31 cellular contexts compared by ENCODE assay signal in the genomic region with DNA sequence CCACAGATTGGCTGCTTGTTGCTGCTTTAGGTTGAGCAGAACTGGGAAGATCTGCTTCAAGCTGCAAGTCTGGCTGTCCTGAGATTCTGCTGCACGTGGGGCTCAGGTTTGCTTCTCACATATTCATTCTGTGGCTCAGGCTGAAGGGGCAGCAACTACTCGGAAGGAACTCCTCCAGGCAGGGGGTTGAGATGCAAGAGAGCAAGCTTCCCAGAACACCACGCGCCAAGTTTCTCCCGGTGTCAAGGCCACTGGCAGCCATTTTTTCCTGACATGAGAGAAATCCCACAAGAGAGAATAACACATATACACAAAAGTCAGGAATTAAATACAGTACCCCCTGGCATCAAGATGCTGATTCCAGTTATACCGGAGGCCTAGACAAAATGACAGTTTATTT.
"Had no signal": no experiment of that assay in that cellular context is flagged by ENCODE, and none has a peak within 500 bp of the region (broad histone marks: within the 10 kb centered on the region; RNA-seq: fewer than 3 reads in every experiment).

No MANE protein-coding gene starts in this region.

- ATAC-seq: activated CD4-positive, CD25-positive, alpha-beta regulatory T cell treated with anti-CD3 and anti-CD28 coated beads, Interleukin-2, amount 50 U/mL, for 24 hours; activated CD8-positive, alpha-beta T cell treated with anti-CD3 and anti-CD28 coated beads for 36 hours; activated naive CD8-positive, alpha-beta T cell treated with anti-CD3 and anti-CD28 coated beads, Interleukin-2, amount 50 U/mL, for 24 hours; activated T-cell treated with anti-CD3 and anti-CD28 coated beads, Interleukin-2, amount 50 U/mL, for 4 hours; body of pancreas; effector memory CD8-positive, alpha-beta T cell; foreskin keratinocyte; gastrocnemius medialis; heart left ventricle had no signal

- H3K36me3 ChIP-seq: adrenal gland, esophagus muscularis mucosa, gastrocnemius medialis, heart left ventricle, WERI-Rb-1 had no signal

- H3K27ac ChIP-seq: adrenal gland, body of pancreas, esophagus muscularis mucosa, foreskin keratinocyte, gastrocnemius medialis, heart left ventricle, WERI-Rb-1 had no signal

- FAIRE-seq: colon, TTC549 had no signal

- H3K4me3 ChIP-seq: adrenal gland, body of pancreas, esophagus muscularis mucosa, gastrocnemius medialis, heart left ventricle had no signal

- H3K9me3 ChIP-seq: adrenal gland, body of pancreas, esophagus muscularis mucosa, gastrocnemius medialis, heart left ventricle had no signal

- H3K4me1 ChIP-seq: adrenal gland, body of pancreas, esophagus muscularis mucosa, foreskin keratinocyte, heart left ventricle had no signal

- H3K27me3 ChIP-seq: adrenal gland, body of pancreas, esophagus muscularis mucosa, foreskin keratinocyte, gastrocnemius medialis, heart left ventricle had no signal

- DNase-seq: activated B cell treated with CpG ODN at 0.5 μM for 24 hours; activated CD4-positive, alpha-beta T cell treated with anti-CD3 and anti-CD28 coated beads for 48 hours; activated CD4-positive, alpha-beta T cell treated with anti-CD3 and anti-CD28 coated beads, Interleukin-2, amount 50 U/mL, for 1 hour; activated CD4-positive, alpha-beta T cell treated with anti-CD3 and anti-CD28 coated beads, Interleukin-2, amount 50 U/mL, for 48 hours; activated CD8-positive, alpha-beta memory T cell treated with anti-CD3 and anti-CD28 coated beads for 24 hours; activated CD8-positive, alpha-beta T cell treated with anti-CD3 and anti-CD28 coated beads for 36 hours; activated effector memory CD4-positive, alpha-beta T cell treated with anti-CD3 and anti-CD28 coated beads, Interleukin-2, amount 50 U/mL, for 16 hours; activated naive CD4-positive, alpha-beta T cell treated with anti-CD3 and anti-CD28 coated beads for 36 hours; activated naive CD8-positive, alpha-beta T cell treated with anti-CD3 and anti-CD28 coated beads for 36 hours; activated naive CD8-positive, alpha-beta T cell treated with anti-CD3 and anti-CD28 coated beads, Interleukin-2, amount 50 U/mL, for 24 hours; activated T-cell treated with anti-CD3 and anti-CD28 coated beads, Interleukin-2, amount 50 U/mL, for 4 hours; adrenal gland; amygdala; aorta; body of pancreas; caudate nucleus; cortex of kidney; dermis blood vessel endothelial cell; effector CD4-positive, alpha-beta T cell; effector memory CD8-positive, alpha-beta T cell; erythroblast; foreskin keratinocyte; gastrocnemius medialis; glutamatergic neuron; heart left ventricle; T-helper 2 cell; WERI-Rb-1 had no signal
